ENCODE assay signal across 7 cellular contexts in genomic region chr20:61886721-61887658, GRCh38.
DNase-seq lines count a peak whose midpoint lies in the region; ATAC-seq and TF ChIP-seq lines count a peak whose summit lies in the region.

No MANE protein-coding gene starts in this region.

- no peaks in the 10 kb centered on the region for H3K9me3 ChIP-seq in DND-41 (ENCODE audit: insufficient read depth, low read length, severe bottlenecking)
- no peaks in the 10 kb centered on the region for H3K9me3 ChIP-seq in RWPE2 (ENCODE audit: severe bottlenecking)
- H3K9me3 ChIP-seq in suprapubic skin: no peaks in the 10 kb centered on the region

- no peak overlapping the region for H3K9ac ChIP-seq in DND-41 (ENCODE audit: low read depth, low read length)

- H3K4me2 ChIP-seq in DND-41 (ENCODE audit: insufficient read depth, low read length): no peak overlapping the region

- H3K36me3 ChIP-seq in DND-41 (ENCODE audit: insufficient read depth, low read length): no peaks in the 10 kb centered on the region
- H3K36me3 ChIP-seq in RWPE2 (ENCODE audit: low read depth): no peaks in the 10 kb centered on the region
- H3K36me3 ChIP-seq in suprapubic skin: no peaks in the 10 kb centered on the region

- H3K4me1 ChIP-seq in DND-41 (ENCODE audit: insufficient read depth, low read length) (peaks cover 8% of the 10 kb centered on the region), RWPE2 (ENCODE audit: insufficient read depth, poor library complexity, severe bottlenecking) (no peaks in the 10 kb centered on the region), suprapubic skin (no peaks in the 10 kb centered on the region)

- H3K4me3 ChIP-seq in DND-41 (ENCODE audit: low read depth in 1 of 2, low read length in 2 of 2): no peak overlapping the region
- H3K4me3 ChIP-seq in RWPE2 (ENCODE audit: severe bottlenecking): no peak overlapping the region
- no peak overlapping the region for H3K4me3 ChIP-seq in suprapubic skin

- peak; percentile 88 for ATAC-seq in DND-41 (ENCODE audit: insufficient read depth, low read depth)
- peak; percentile 41 for ATAC-seq in HG02798 (IDR thresholded peaks at IDR 0.05; ENCODE audit: poor library complexity, unreplicated experiment)
- peak; percentile 52 for ATAC-seq in RWPE2 (ENCODE audit: low read depth)
- ATAC-seq in HG02588 (IDR thresholded peaks at IDR 0.05; ENCODE audit: unreplicated experiment): no peak

- no peaks in the 10 kb centered on the region for H3K27me3 ChIP-seq in DND-41 (ENCODE audit: insufficient read depth, low read length, poor library complexity)
- H3K27me3 ChIP-seq in RWPE2 (ENCODE audit: insufficient read depth, poor library complexity, severe bottlenecking): no peaks in the 10 kb centered on the region
- H3K27me3 ChIP-seq in suprapubic skin: peaks cover 52% of the 10 kb centered on the region

- H3K27ac ChIP-seq in DND-41 (ENCODE audit: low read length) (no peak overlapping the region), RWPE2 (ENCODE audit: poor library complexity, severe bottlenecking) (no peak overlapping the region), suprapubic skin (no peak overlapping the region)

- H4K20me1 ChIP-seq in DND-41 (ENCODE audit: insufficient read depth, low read length): peaks cover 7% of the 10 kb centered on the region

- no peak overlapping the region for H2AFZ ChIP-seq in DND-41 (ENCODE audit: low read depth, low read length)

- DNase-seq in DND-41 (peak; percentile 77), RWPE2 (ENCODE audit: low spot score) (no peak), cerebellum (ENCODE audit: low spot score) (peak; percentile 27), medulla oblongata (ENCODE audit: extremely low spot score) (peak; percentile 50), suprapubic skin (ENCODE audit: low spot score in 2 of 2) (no peak)

- no peaks in the 10 kb centered on the region for H3K79me2 ChIP-seq in DND-41 (ENCODE audit: insufficient read depth, low read length)

- TF ChIP-seq POLR2A in suprapubic skin (IDR thresholded peaks at IDR 0.05): no peak

- TF ChIP-seq CTCF in DND-41 (IDR thresholded peaks at IDR 0.05; ENCODE audit: borderline replicate concordance, extremely low read depth, low read length, poor library complexity, severe bottlenecking) (peak; percentile 100), RWPE2 (IDR thresholded peaks at IDR 0.05; ENCODE audit: poor library complexity, severe bottlenecking) (peak; percentile 99), suprapubic skin (IDR thresholded peaks at IDR 0.05) (peak; percentile 32 to 56)

- TF ChIP-seq EP300 in suprapubic skin (IDR thresholded peaks at IDR 0.05): no peak

- WGBS in suprapubic skin: 50% methylated on average over 20 of the region's 22 CpGs

Comparison
In these comparisons a context has a peak if more than half of its experiments do, and no peak if none do; other contexts are left out.
1. DNase-seq: peak in DND-41 (single experiment), cerebellum (single experiment) and medulla oblongata (single experiment); none in RWPE2 (single experiment) and suprapubic skin (0 of 2).
2. CTCF ChIP-seq: peak in every context shown above with its lines; median percentile 100 in DND-41; 99 in RWPE2; 44 in suprapubic skin.